1 cellular context compared by ENCODE assay signal in genomic region chr17:35726609-35727460, GRCh38.
TF ChIP-seq lines count a peak whose summit lies in the region.

No MANE protein-coding gene starts in this region.

TF ChIP-seq in HEK293, 187 proteins besides CTCF, POLR2A, EP300 and RAD21 (continued from another document and continues in another):
- peak; percentile 92 for TF ChIP-seq ZNF423 (tag by site-specific recombination; IDR thresholded peaks at IDR 0.05)
- peak; percentile 66 for TF ChIP-seq ZBTB48 (tag by site-specific recombination; IDR thresholded peaks at IDR 0.05)
- TF ChIP-seq KLF17 (tag by site-specific recombination; IDR thresholded peaks at IDR 0.05) = no peak
- no peak for TF ChIP-seq MEIS1 (CRISPR knock-in tag; IDR thresholded peaks at IDR 0.05; ENCODE audit: borderline replicate concordance)
- TF ChIP-seq PRDM1 (tag by site-specific recombination; IDR thresholded peaks at IDR 0.05) = no peak
- no peak for TF ChIP-seq ZFP37 (tag by site-specific recombination; IDR thresholded peaks at IDR 0.05)
- no peak for TF ChIP-seq SP3 (tag by site-specific recombination; IDR thresholded peaks at IDR 0.05)
- TF ChIP-seq ZNF560 (tag by site-specific recombination; IDR thresholded peaks at IDR 0.05; ENCODE audit: borderline replicate concordance) = no peak
- TF ChIP-seq ZNF433 (tag by site-specific recombination; IDR thresholded peaks at IDR 0.05; ENCODE audit: low read depth) = no peak
- TF ChIP-seq ZSCAN30 (tag by site-specific recombination; IDR thresholded peaks at IDR 0.05) = peak; percentile 82
- no peak for TF ChIP-seq ZNF280C (tag by site-specific recombination; IDR thresholded peaks at IDR 0.05)
- TF ChIP-seq KLF7 (tag by site-specific recombination; IDR thresholded peaks at IDR 0.05; ENCODE audit: borderline replicate concordance) = no peak
- no peak for TF ChIP-seq ZNF473 (tag by site-specific recombination; IDR thresholded peaks at IDR 0.05)
- no peak for TF ChIP-seq ZNF837 (tag by site-specific recombination; IDR thresholded peaks at IDR 0.05)
- TF ChIP-seq ZNF292 (tag by site-specific recombination; IDR thresholded peaks at IDR 0.05; ENCODE audit: borderline replicate concordance, low read depth) = no peak
- TF ChIP-seq ZNF121 (tag by site-specific recombination; IDR thresholded peaks at IDR 0.05) = no peak
- no peak for TF ChIP-seq ZNF266 (tag by site-specific recombination; IDR thresholded peaks at IDR 0.05; ENCODE audit: low read depth)
- peak; percentile 68; the same call in 1 of the 2 replicates for TF ChIP-seq ZFP69B (tag by site-specific recombination; IDR thresholded peaks at IDR 0.05)
- TF ChIP-seq ZNF501 (tag by site-specific recombination; IDR thresholded peaks at IDR 0.05) = no peak
- peak; percentile 63; the same call in 1 of the 2 replicates for TF ChIP-seq KLF10 (tag by site-specific recombination; IDR thresholded peaks at IDR 0.05)
- TF ChIP-seq ZNF792 (tag by site-specific recombination; IDR thresholded peaks at IDR 0.05) = no peak
- TF ChIP-seq ZNF214 (tag by site-specific recombination; IDR thresholded peaks at IDR 0.05; ENCODE audit: borderline replicate concordance) = no peak; the same call in 1 of the 2 replicates
- no peak for TF ChIP-seq ZNF548 (tag by site-specific recombination; IDR thresholded peaks at IDR 0.05)
- no peak for TF ChIP-seq SETDB1 (IDR thresholded peaks at IDR 0.05; ENCODE audit: insufficient read length, low read length)
- TF ChIP-seq ZBTB21 (tag by site-specific recombination; IDR thresholded peaks at IDR 0.05) = no peak
- no peak for TF ChIP-seq SALL2 (tag by site-specific recombination; IDR thresholded peaks at IDR 0.05; ENCODE audit: borderline replicate concordance)
- TF ChIP-seq ZBTB20 (tag by site-specific recombination; IDR thresholded peaks at IDR 0.05) = peak; percentile 72
- TF ChIP-seq ZNF449 (tag by site-specific recombination; IDR thresholded peaks at IDR 0.05) = no peak
- no peak for TF ChIP-seq ZSCAN4 (tag by site-specific recombination; IDR thresholded peaks at IDR 0.05)
- TF ChIP-seq ZXDB (tag by site-specific recombination; IDR thresholded peaks at IDR 0.05) = no peak
- peak; percentile 51; the same call in 1 of the 2 replicates for TF ChIP-seq SP7 (tag by site-specific recombination; IDR thresholded peaks at IDR 0.05)
- TF ChIP-seq ZNF157 (tag by site-specific recombination; IDR thresholded peaks at IDR 0.05) = no peak
- TF ChIP-seq ZNF777 (tag by site-specific recombination; IDR thresholded peaks at IDR 0.05; ENCODE audit: borderline replicate concordance) = no peak
- no peak for TF ChIP-seq ZNF585B (tag by site-specific recombination; IDR thresholded peaks at IDR 0.05)
- no peak for TF ChIP-seq ZNF362 (tag by site-specific recombination; IDR thresholded peaks at IDR 0.05)
- TF ChIP-seq ZNF654 (tag by site-specific recombination; IDR thresholded peaks at IDR 0.05; ENCODE audit: low read depth) = no peak
- 0 out of 2 replicates have a peak, but pooled peaks have one; percentile 49 for TF ChIP-seq ZNF692 (tag by site-specific recombination; IDR thresholded peaks at IDR 0.05)
- TF ChIP-seq ZNF518A (tag by site-specific recombination; conservative IDR thresholded peaks at IDR 0.05; ENCODE audit: low read depth) = no peak
- TF ChIP-seq ZNF311 (tag by site-specific recombination; IDR thresholded peaks at IDR 0.05; ENCODE audit: borderline replicate concordance) = no peak
- no peak for TF ChIP-seq ZNF398 (tag by site-specific recombination; IDR thresholded peaks at IDR 0.05)
- TF ChIP-seq REST (tag by site-specific recombination; IDR thresholded peaks at IDR 0.05) = no peak
- TF ChIP-seq ZNF704 (tag by site-specific recombination; IDR thresholded peaks at IDR 0.05) = no peak
